9 cellular contexts compared by ENCODE assay signal in the genomic region with DNA sequence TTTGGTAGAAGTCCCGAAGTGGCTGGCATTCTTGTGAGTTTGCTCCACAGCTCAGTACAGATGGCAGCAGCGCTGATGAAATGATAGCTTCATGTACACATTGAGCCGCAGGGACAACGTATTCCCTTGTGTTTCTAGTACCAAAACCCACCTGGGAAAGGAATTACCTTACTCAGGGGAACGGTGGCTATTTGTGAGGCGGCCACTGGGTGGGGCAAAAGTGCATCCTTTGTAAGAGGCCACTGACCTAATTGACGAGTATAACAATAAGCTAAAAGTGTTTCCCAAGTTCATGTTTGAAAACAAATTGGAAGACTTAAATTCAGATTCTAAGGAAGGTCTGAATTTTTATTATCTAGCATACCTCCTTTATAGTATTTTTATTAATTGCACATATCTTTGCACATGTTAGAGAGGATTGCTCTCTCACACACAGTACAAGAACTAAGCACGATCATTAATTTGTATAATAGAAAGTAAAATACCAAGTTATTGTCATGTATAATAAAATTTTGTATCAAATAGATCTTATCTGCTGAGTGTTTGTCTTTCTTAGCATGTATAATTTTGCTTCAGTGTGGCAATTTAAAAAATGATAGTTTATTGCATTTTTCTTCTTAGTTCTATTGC. TPM values are rescaled to one million over a fixed set of nuclear protein-coding genes. Genes with fewer than 3 reads are reported as not detected.
DNase-seq lines count a peak whose midpoint lies in the region; ATAC-seq, FAIRE-seq and TF ChIP-seq lines count a peak whose summit lies in the region.
"Had no signal": no experiment of that assay in that cellular context is flagged by ENCODE, and none has a peak within 500 bp of the region (broad histone marks: within the 10 kb centered on the region; RNA-seq: fewer than 3 reads in every experiment).

No MANE protein-coding gene starts in this region.

- H3K4me3 Mint-ChIP-seq in CD4-positive, alpha-beta memory T cell: no peak overlapping the region

- peak overlapping the region; percentile 72 for H3K4me2 ChIP-seq in OCI-LY3 (ENCODE audit: low read length)

- peak overlapping the region; percentile 64 for H3K4me3 ChIP-seq in OCI-LY3 (ENCODE audit: low read length)
- no peak overlapping the region for H3K4me3 ChIP-seq in CD4-positive, alpha-beta memory T cell (ENCODE audit: low read length in 2 of 2)

- peak; percentile 52 for DNase-seq in COR-L47 (lab: John Stamatoyannopoulos, UW)
- peak; percentile 5 for DNase-seq in iPS DF 19.7 (ENCODE audit: low read depth, low spot score)
- no peak for DNase-seq in H54 (ENCODE audit: insufficient read length, low spot score)
- DNase-seq in CD4-positive, alpha-beta memory T cell: no peak
- no peak for DNase-seq in SKM-1 treated with dmso at 0.1 percent for 144 hours (lab: John Stamatoyannopoulos, UW; ENCODE audit: unreplicated experiment)
- DNase-seq in KG1 (lab: John Stamatoyannopoulos, UW): no peak

- H3K27me3 Mint-ChIP-seq in CD4-positive, alpha-beta memory T cell: no peaks in the 10 kb centered on the region

- CTCF ChIA-PET in CD4-positive, alpha-beta memory T cell (lab: Charles Lee; ENCODE audit: partially characterized antibody): no interaction called here

- no peak for FAIRE-seq in H54 (lab: Jason Lieb, UNC)
- FAIRE-seq: TTC549 had no signal

- intact Hi-C loops in CD4-positive, alpha-beta memory T cell (cut with micrococcal nuclease): no loop called here

- no peaks in the 10 kb centered on the region for H3K27me3 ChIP-seq in OCI-LY3 (ENCODE audit: low read depth, low read length)
- no peaks in the 10 kb centered on the region for H3K27me3 ChIP-seq in CD4-positive, alpha-beta memory T cell (ENCODE audit: insufficient read depth, low read length)

- no peaks in the 10 kb centered on the region for H3K36me3 Mint-ChIP-seq in CD4-positive, alpha-beta memory T cell

- H3K79me2 ChIP-seq in OCI-LY3 (ENCODE audit: low read length): no peaks in the 10 kb centered on the region

- TF ChIP-seq POLR2A in H54 (IDR thresholded peaks at IDR 0.05; ENCODE audit: low read depth, low read length): no peak

- H3K9ac ChIP-seq in OCI-LY3 (ENCODE audit: low read length): peak overlapping the region; percentile 25

- TF ChIP-seq CTCF in OCI-LY3 (IDR thresholded peaks at IDR 0.05; ENCODE audit: low read depth, low read length): peak; percentile 98

- H3K4me1 ChIP-seq in OCI-LY3 (ENCODE audit: low read length): peaks cover 27% of the 10 kb centered on the region
- H3K4me1 ChIP-seq in CD4-positive, alpha-beta memory T cell (ENCODE audit: insufficient read depth, low read length): no peaks in the 10 kb centered on the region

- no peak overlapping the region for H3K27ac Mint-ChIP-seq in CD4-positive, alpha-beta memory T cell

- peak; percentile 63 for ATAC-seq in HG03342 (IDR thresholded peaks at IDR 0.05; ENCODE audit: unreplicated experiment)

- H3K27ac ChIP-seq in OCI-LY3 (ENCODE audit: low read length): peak overlapping the region; percentile 70
- no peak overlapping the region for H3K27ac ChIP-seq in CD4-positive, alpha-beta memory T cell (ENCODE audit: low read depth, low read length)

- peaks cover 0 to 20% (median 5%) of the 10 kb centered on the region in 8 donors for H3K9me3 Mint-ChIP-seq in CD4-positive, alpha-beta memory T cell

- POLR2A ChIA-PET in CD4-positive, alpha-beta memory T cell (lab: Charles Lee; ENCODE audit: partially characterized antibody): no interaction called here

- no peaks in the 10 kb centered on the region for H3K9me3 ChIP-seq in OCI-LY3 (ENCODE audit: insufficient read depth, low read length)
- no peaks in the 10 kb centered on the region for H3K9me3 ChIP-seq in CD4-positive, alpha-beta memory T cell (ENCODE audit: control insufficient read depth in 1 of 2, low read length in 2 of 2)

- peaks cover 3% of the 10 kb centered on the region for H3K36me3 ChIP-seq in OCI-LY3 (replicated peaks; ENCODE audit: low read depth, low read length)
- no peaks in the 10 kb centered on the region for H3K36me3 ChIP-seq in CD4-positive, alpha-beta memory T cell (ENCODE audit: insufficient read depth, low read length)

- H2AFZ ChIP-seq in OCI-LY3 (ENCODE audit: low read depth, low read length): peak overlapping the region; percentile 75

- no peaks in the 10 kb centered on the region for H3K4me1 Mint-ChIP-seq in CD4-positive, alpha-beta memory T cell

- H4K20me1 ChIP-seq in OCI-LY3 (ENCODE audit: insufficient read depth, low read length): no peaks in the 10 kb centered on the region

RNA-seq across cellular contexts. Expression of a gene that starts 25.3 kb away (rescaled TPM):
- total RNA-seq in CD4-positive, alpha-beta memory T cell: not detected
- polyA plus RNA-seq in CD4-positive, alpha-beta memory T cell: not detected

Comparison
In these comparisons a context has a peak if more than half of its experiments do, and no peak if none do; other contexts are left out.
1. DNase-seq: peak in COR-L47 (single experiment) and iPS DF 19.7 (single experiment); none in H54 (single experiment), CD4-positive, alpha-beta memory T cell (0 of 5), SKM-1 treated with dmso at 0.1 percent for 144 hours (single experiment) and KG1 (single experiment).